In genomic region chr3:181752202-181752671, GRCh38 we compare ENCODE assay signal across 22 cellular contexts.
DNase-seq lines count a peak whose midpoint lies in the region; ATAC-seq and TF ChIP-seq lines count a peak whose summit lies in the region.
"Had no signal": no experiment of that assay in that cellular context is flagged by ENCODE, and none has a peak within 500 bp of the region (broad histone marks: within the 10 kb centered on the region; RNA-seq: fewer than 3 reads in every experiment).

No MANE protein-coding gene starts in this region.

- H3K36me3 Mint-ChIP-seq in stimulated activated effector memory CD8-positive, alpha-beta T cell treated with anti-CD3 and anti-CD28 coated beads, Interleukin-12 subunit alpha, Interleukin-12 subunit beta, amount 100 ng/mL, for 72 hours = no peaks in the 10 kb centered on the region
- H3K36me3 Mint-ChIP-seq: activated naive CD8-positive, alpha-beta T cell treated with anti-CD3 and anti-CD28 coated beads, Interleukin-2, amount 10 ng/mL, durations not matched to agents 7 days and 5 days had no signal

- POLR2A ChIA-PET in GM10248 (lab: Yijun Ruan, JAX) = no interaction called here

- CTCF ChIA-PET in GM10248 (lab: Yijun Ruan, JAX) = no interaction called here

- peak overlapping the region; percentile 61 for H3K27ac ChIP-seq in cingulate gyrus (ENCODE audit: low read depth, low read length)
- H3K27ac ChIP-seq: 22Rv1; BLaER1 treated with 17β-estradiol and CSF1 and Interleukin-3, amounts not matched to agents 10 nM and 100 nM; sigmoid colon; SJSA1; thyroid gland had no signal

- DNase-seq in DMS153 (lab: John Stamatoyannopoulos, UW) (peak; percentile 29), DMS153 treated with DMSO at 0.1 percent for 48 hours (lab: John Stamatoyannopoulos, UW; ENCODE audit: unreplicated experiment) (no peak), NCI-H69 (lab: John Stamatoyannopoulos, UW) (peak; percentile 97), retina (peak; percentile 23), GM10248 (ENCODE audit: extremely low spot score) (no peak)
- no peak for DNase-seq in stimulated activated effector memory CD8-positive, alpha-beta T cell treated with anti-CD3 and anti-CD28 coated beads, Interleukin-12 subunit alpha, Interleukin-12 subunit beta, amount 100 ng/mL, for 72 hours (ENCODE audit: low spot score in 2 of 2)
- DNase-seq: activated CD4-positive, alpha-beta T cell treated with anti-CD3 and anti-CD28 coated beads, Interleukin-2, amount 50 U/mL, for 48 hours; activated naive CD8-positive, alpha-beta T cell treated with anti-CD3 and anti-CD28 coated beads, Interleukin-2, amount 10 ng/mL, durations not matched to agents 7 days and 5 days; activated T-cell treated with anti-CD3 and anti-CD28 coated beads, Interleukin-2, amount 50 U/mL, for 4 hours; cerebellar nuclear complex; DMS79; mucosa of descending colon; NCI-H187 treated with DMSO at 0.1 percent for 48 hours; sigmoid colon; stimulated activated CD4-positive, alpha-beta T cell treated with anti-CD3 and anti-CD28 coated beads, Interleukin-2, amount 100 ng/mL, for 48 hours; thyroid gland had no signal

- no peak overlapping the region for H3K27ac Mint-ChIP-seq in stimulated activated effector memory CD8-positive, alpha-beta T cell treated with anti-CD3 and anti-CD28 coated beads, Interleukin-12 subunit alpha, Interleukin-12 subunit beta, amount 100 ng/mL, for 72 hours
- H3K27ac Mint-ChIP-seq: activated naive CD8-positive, alpha-beta T cell treated with anti-CD3 and anti-CD28 coated beads, Interleukin-2, amount 10 ng/mL, durations not matched to agents 7 days and 5 days had no signal

- no peak for ATAC-seq in stimulated activated effector memory CD8-positive, alpha-beta T cell treated with anti-CD3 and anti-CD28 coated beads, Interleukin-12 subunit alpha, Interleukin-12 subunit beta, amount 100 ng/mL, for 72 hours
- ATAC-seq in HG02840 (IDR thresholded peaks at IDR 0.05; ENCODE audit: low FRiP score, unreplicated experiment) = no peak
- ATAC-seq: activated T-cell treated with anti-CD3 and anti-CD28 coated beads, Interleukin-2, amount 50 U/mL, for 4 hours; HCT116; mucosa of descending colon had no signal

- TF ChIP-seq CTCF in GM10248 (IDR thresholded peaks at IDR 0.05; ENCODE audit: control extremely low read depth, extremely low read depth, low read depth, missing control alignments) = no peak

- no peaks in the 10 kb centered on the region for H3K4me1 Mint-ChIP-seq in stimulated activated effector memory CD8-positive, alpha-beta T cell treated with anti-CD3 and anti-CD28 coated beads, Interleukin-12 subunit alpha, Interleukin-12 subunit beta, amount 100 ng/mL, for 72 hours
- H3K4me1 Mint-ChIP-seq: activated naive CD8-positive, alpha-beta T cell treated with anti-CD3 and anti-CD28 coated beads, Interleukin-2, amount 10 ng/mL, durations not matched to agents 7 days and 5 days had no signal

- no peak overlapping the region for H3K4me3 Mint-ChIP-seq in stimulated activated effector memory CD8-positive, alpha-beta T cell treated with anti-CD3 and anti-CD28 coated beads, Interleukin-12 subunit alpha, Interleukin-12 subunit beta, amount 100 ng/mL, for 72 hours
- H3K4me3 Mint-ChIP-seq: activated naive CD8-positive, alpha-beta T cell treated with anti-CD3 and anti-CD28 coated beads, Interleukin-2, amount 10 ng/mL, durations not matched to agents 7 days and 5 days; activated T-cell treated with anti-CD3 and anti-CD28 coated beads, Interleukin-2, amount 50 U/mL, for 4 hours had no signal

- H3K9me3 Mint-ChIP-seq in stimulated activated effector memory CD8-positive, alpha-beta T cell treated with anti-CD3 and anti-CD28 coated beads, Interleukin-12 subunit alpha, Interleukin-12 subunit beta, amount 100 ng/mL, for 72 hours = no peaks in the 10 kb centered on the region
- H3K9me3 Mint-ChIP-seq: activated naive CD8-positive, alpha-beta T cell treated with anti-CD3 and anti-CD28 coated beads, Interleukin-2, amount 10 ng/mL, durations not matched to agents 7 days and 5 days; activated T-cell treated with anti-CD3 and anti-CD28 coated beads, Interleukin-2, amount 50 U/mL, for 4 hours had no signal

Comparison
In these comparisons a context has a peak if more than half of its experiments do, and no peak if none do; other contexts are left out.
1. DNase-seq: peak in DMS153 (single experiment), NCI-H69 (single experiment) and retina (single experiment); none in DMS153 treated with DMSO at 0.1 percent for 48 hours (single experiment), stimulated activated effector memory CD8-positive, alpha-beta T cell treated with anti-CD3 and anti-CD28 coated beads, Interleukin-12 subunit alpha, Interleukin-12 subunit beta, amount 100 ng/mL, for 72 hours (0 of 2) and GM10248 (single experiment).